ENCODE assay signal across 2 cellular contexts in genomic region chr2:44286884-44287638, GRCh38.
TF ChIP-seq lines count a peak whose summit lies in the region.

No MANE protein-coding gene starts in this region.

TF ChIP-seq in K562, 482 proteins besides CTCF, POLR2A, EP300 and RAD21:
- 0 out of 2 replicates have a peak, but pooled peaks have one; percentile 24 for TF ChIP-seq ATF4 (CRISPR knock-in tag; IDR thresholded peaks at IDR 0.05)
- TF ChIP-seq ARID2 (IDR thresholded peaks at IDR 0.05), result no peak
- no peak for TF ChIP-seq MLX (CRISPR knock-in tag; conservative IDR thresholded peaks at IDR 0.05)
- TF ChIP-seq CBFB (CRISPR knock-in tag; IDR thresholded peaks at IDR 0.05), result no peak
- TF ChIP-seq U2AF2 (optimal IDR thresholded peaks at IDR 0.05; ENCODE audit: low read depth, low read length), result no peak
- TF ChIP-seq SNIP1 (IDR thresholded peaks at IDR 0.05; ENCODE audit: low read depth), result no peak
- no peak for TF ChIP-seq EHMT2 (IDR thresholded peaks at IDR 0.05)
- no peak for TF ChIP-seq BCL6 (CRISPR knock-in tag; IDR thresholded peaks at IDR 0.05)
- no peak for TF ChIP-seq CEBPG (CRISPR knock-in tag; IDR thresholded peaks at IDR 0.05)
- TF ChIP-seq CEBPG (tag; conservative IDR thresholded peaks at IDR 0.05 in 1 of 2, IDR thresholded peaks at IDR 0.05 in 1 of 2), result peak; percentile 8 to 29; a peak in 1 of 4 replicates
- no peak for TF ChIP-seq CBX5 (IDR thresholded peaks at IDR 0.05; ENCODE audit: borderline replicate concordance, low read depth)
- TF ChIP-seq RFX5 (IDR thresholded peaks at IDR 0.05; ENCODE audit: low read depth, low read length), result no peak
- TF ChIP-seq ZBTB33 (CRISPR knock-in tag; IDR thresholded peaks at IDR 0.05), result no peak
- no peak for TF ChIP-seq ZNF174 (CRISPR knock-in tag; IDR thresholded peaks at IDR 0.05)
- peak; percentile 22; the same call in 1 of the 2 replicates for TF ChIP-seq ATF3 (IDR thresholded peaks at IDR 0.05)
- TF ChIP-seq ATF3 (CRISPR knock-in tag; conservative IDR thresholded peaks at IDR 0.05), result no peak
- TF ChIP-seq TFE3 (CRISPR knock-in tag; IDR thresholded peaks at IDR 0.05), result no peak

TF ChIP-seq in HepG2, 621 proteins besides CTCF, POLR2A, EP300 and RAD21:
- TF ChIP-seq ATF7 (IDR thresholded peaks at IDR 0.05) (peak; percentile 80), ATF7 (CRISPR knock-in tag; IDR thresholded peaks at IDR 0.05) (no peak), ZNF850 (CRISPR knock-in tag; conservative IDR thresholded peaks at IDR 0.05) (no peak), CEBPB (IDR thresholded peaks at IDR 0.05; ENCODE audit: borderline replicate concordance, low read depth, low read length) (peak; percentile 37; the same call in 1 of the 2 replicates), ZNF841 (CRISPR knock-in tag; IDR thresholded peaks at IDR 0.05; ENCODE audit: borderline replicate concordance) (no peak), MATR3 (CRISPR knock-in tag; IDR thresholded peaks at IDR 0.05) (no peak), HNRNPUL1 (IDR thresholded peaks at IDR 0.05; ENCODE audit: low read depth, low read length) (no peak), CEBPG (CRISPR knock-in tag; IDR thresholded peaks at IDR 0.05) (0 out of 2 replicates have a peak, but pooled peaks have one; percentile 7), ATF4 (CRISPR knock-in tag; IDR thresholded peaks at IDR 0.05) (peak; percentile 13 to 46; a peak in 1 of 4 replicates), ZNF572 (CRISPR knock-in tag; IDR thresholded peaks at IDR 0.05) (no peak)
